In the genomic region with DNA sequence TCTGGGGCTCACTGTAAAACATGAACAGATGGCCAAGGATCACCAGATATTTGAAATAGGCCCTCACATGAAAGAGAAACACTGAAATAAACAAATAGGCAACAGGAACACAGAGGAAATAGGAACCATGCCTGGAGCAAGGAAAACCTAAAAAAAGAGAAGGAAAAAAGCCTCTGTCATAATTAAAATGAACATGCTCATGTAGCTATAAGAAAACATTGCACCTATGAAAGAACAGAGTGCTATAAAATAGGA, we compare ENCODE assay signal across 20 cellular contexts.
A peak's percentile ranks its signal among the peaks of the same experiment; 100 is the strongest.
DNase-seq lines count a peak whose midpoint lies in the region; ATAC-seq, FAIRE-seq and TF ChIP-seq lines count a peak whose summit lies in the region.
"Had no signal": no experiment of that assay in that cellular context is flagged by ENCODE, and none has a peak within 500 bp of the region (broad histone marks: within the 10 kb centered on the region; RNA-seq: fewer than 3 reads in every experiment).

No MANE protein-coding gene starts in this region.

- H3K4me1 ChIP-seq in A549 (peaks cover 11% of the 10 kb centered on the region; the same call in 2 of the 3 replicates), HEK293 (ENCODE audit: control insufficient read depth, insufficient read depth, low read length) (no peaks in the 10 kb centered on the region)
- H3K4me1 ChIP-seq: HAP-1, SJSA1 had no signal

- H3K4me3 ChIP-seq in A549 (no peak overlapping the region), HEK293 (ENCODE audit: low read depth, low read length) (no peak overlapping the region)
- H3K4me3 ChIP-seq: HAP-1, PC-9, SJSA1 had no signal

- ATAC-seq in A549 = no peak
- ATAC-seq: CD8-positive, alpha-beta T cell; Right ventricle myocardium inferior had no signal

- H3K9me3 ChIP-seq in A549 (peaks cover 2% of the 10 kb centered on the region; the same call in 1 of the 3 replicates), HEK293 (ENCODE audit: control insufficient read depth, insufficient read depth, low read depth, low read length) (no peaks in the 10 kb centered on the region)
- H3K9me3 ChIP-seq: HAP-1, SJSA1 had no signal

- H3K27ac ChIP-seq in A549 (peak overlapping the region; percentile 52 to 54; a peak in 3 of 6 replicates), HEK293 (ENCODE audit: extremely low read depth, low read depth, low read length) (no peak overlapping the region; the same call in 1 of the 2 replicates)
- H3K27ac ChIP-seq: C4-2B, KMS-11, PC-9, SJSA1 had no signal

- POLR2A ChIA-PET in A549 (lab: Yijun Ruan, JAX) (no interaction called here), HEK293 (lab: Yijun Ruan, JAX) (no interaction called here)

- no TSS peak for BruUV-seq in Calu3 (replicated peaks; lab: Mats Ljungman, UMichigan)

- peaks cover 4% of the 10 kb centered on the region for H3K9me3 Mint-ChIP-seq in Calu3 (ENCODE audit: low read depth, unreplicated experiment)
- H3K9me3 Mint-ChIP-seq: CD8-positive, alpha-beta T cell had no signal

- no peak for TF ChIP-seq CTCF in A549 (IDR thresholded peaks at IDR 0.05)
- no peak for TF ChIP-seq CTCF in Calu3 (IDR thresholded peaks at IDR 0.05; ENCODE audit: unreplicated experiment)
- no peak for TF ChIP-seq CTCF in HEK293 (tag by site-specific recombination; IDR thresholded peaks at IDR 0.05)

- TF ChIP-seq POLR2A in A549 (IDR thresholded peaks at IDR 0.05; ENCODE audit: low read length) = no peak

- CTCF ChIA-PET in A549 (lab: Yijun Ruan, JAX) = interaction anchor here (1.2 to 3.1 kb wide), 3 partner anchors 10 to 55 kb away, joined by 3 to 20 read pairs (median 3); no protein-coding TSS in a partner anchor
- CTCF ChIA-PET in Calu3 (lab: Charles Lee) = interaction anchor here (1.2 kb wide), 1 partner anchor 10 kb away, joined by 3 read pairs; no protein-coding TSS in a partner anchor
- CTCF ChIA-PET in HEK293 (lab: Yijun Ruan, JAX) = interaction anchor here (0.6 to 0.7 kb wide), 3 partner anchors 91 to 441 kb away, joined by 3 to 6 read pairs (median 3); partner anchors contain the start of gene HACD3

- no peak overlapping the region; the same call in 2 of the 3 replicates for H3K4me2 ChIP-seq in A549
- H3K4me2 ChIP-seq: KMS-11, PC-9 had no signal

- intact Hi-C loops in Calu3 (cut with micrococcal nuclease; ENCODE audit: unreplicated experiment) = no loop called here

- peak overlapping the region; percentile 91 for H3K27ac Mint-ChIP-seq in Calu3 (ENCODE audit: unreplicated experiment)
- H3K27ac Mint-ChIP-seq: CD8-positive, alpha-beta T cell had no signal

- peaks cover 18% of the 10 kb centered on the region for H3K27me3 Mint-ChIP-seq in Calu3 (ENCODE audit: unreplicated experiment)

- peaks cover 6% of the 10 kb centered on the region for H3K36me3 Mint-ChIP-seq in Calu3 (ENCODE audit: insufficient read depth, unreplicated experiment)
- H3K36me3 Mint-ChIP-seq: CD8-positive, alpha-beta T cell had no signal

- no peak overlapping the region for H3K4me3 Mint-ChIP-seq in Calu3 (ENCODE audit: low read depth, unreplicated experiment)
- H3K4me3 Mint-ChIP-seq: CD8-positive, alpha-beta T cell had no signal

- FAIRE-seq in A549 (lab: Jason Lieb, UNC) = peak; percentile 36
- FAIRE-seq: GM18507 had no signal

- DNase-seq in A549 (ENCODE audit: low read depth in 1 of 2, low spot score in 1 of 2) = no peak
- no peak for DNase-seq in Calu3
- peak; percentile 48 for DNase-seq in cerebellum (ENCODE audit: low spot score)
- no peak for DNase-seq in kidney tubule cell (ENCODE audit: low spot score)
- no peak for DNase-seq in T-helper 9 cell
- DNase-seq in activated T-cell treated with anti-CD3 and anti-CD28 coated beads, Interleukin-2, amount 50 U/mL, for 1 hour = no peak
- DNase-seq: CD8-positive, alpha-beta T cell; IMR-90; MM.1S; NCI-H1694; NCI-H2029 treated with DMSO at 0.1 percent for 48 hours; NCI-H774; PC-9 had no signal

- peaks cover 27% of the 10 kb centered on the region for H3K4me1 Mint-ChIP-seq in Calu3 (ENCODE audit: low read depth, unreplicated experiment)

- no peaks in the 10 kb centered on the region for H3K36me3 ChIP-seq in HEK293 (ENCODE audit: control insufficient read depth in 2 of 2, insufficient read depth in 1 of 2, low read length in 2 of 2)
- H3K36me3 ChIP-seq: HAP-1, SJSA1 had no signal

- no peak for TF ChIP-seq RAD21 in A549 (conservative IDR thresholded peaks at IDR 0.05 in 1 of 2, IDR thresholded peaks at IDR 0.05 in 1 of 2)

- no peak for TF ChIP-seq EP300 in A549 (IDR thresholded peaks at IDR 0.05)

TF ChIP-seq in A549, 52 proteins besides CTCF, POLR2A, EP300 and RAD21:
- TF ChIP-seq MAFK (IDR thresholded peaks at IDR 0.05; ENCODE audit: partially characterized antibody) = no peak
- no peak for TF ChIP-seq RFX5 (IDR thresholded peaks at IDR 0.05)
- TF ChIP-seq CEBPB (IDR thresholded peaks at IDR 0.05) = no peak
- TF ChIP-seq RNF2 (IDR thresholded peaks at IDR 0.05; ENCODE audit: borderline replicate concordance, low read depth) = no peak
- TF ChIP-seq ZNF302 (CRISPR knock-in tag; IDR thresholded peaks at IDR 0.05) = no peak
- TF ChIP-seq KDM1A (IDR thresholded peaks at IDR 0.05; ENCODE audit: low read depth) = no peak
- TF ChIP-seq PHF8 (IDR thresholded peaks at IDR 0.05; ENCODE audit: borderline replicate concordance, low read depth) = no peak
- no peak for TF ChIP-seq EHMT2 (IDR thresholded peaks at IDR 0.05; ENCODE audit: low read depth)
- TF ChIP-seq MAZ (IDR thresholded peaks at IDR 0.05; ENCODE audit: borderline replicate concordance, low read depth, low read length) = no peak
- no peak for TF ChIP-seq SREBF2 (IDR thresholded peaks at IDR 0.05)
- TF ChIP-seq CHD4 (IDR thresholded peaks at IDR 0.05; ENCODE audit: borderline replicate concordance) = no peak
- no peak for TF ChIP-seq CHD2 (IDR thresholded peaks at IDR 0.05; ENCODE audit: low read length, partially characterized antibody)
- TF ChIP-seq ZC3H11A (IDR thresholded peaks at IDR 0.05) = no peak
- no peak for TF ChIP-seq HEYL (CRISPR knock-in tag; IDR thresholded peaks at IDR 0.05)
- TF ChIP-seq TP53 (CRISPR knock-in tag; IDR thresholded peaks at IDR 0.05) = no peak
- no peak for TF ChIP-seq HOXB5 (CRISPR knock-in tag; IDR thresholded peaks at IDR 0.05)
TF ChIP-seq in A549: peak in this region for 0.

TF ChIP-seq in HEK293, 187 proteins besides CTCF, POLR2A, EP300 and RAD21:
- TF ChIP-seq ZNF157 (tag by site-specific recombination; IDR thresholded peaks at IDR 0.05) (no peak), ZBTB17 (tag by site-specific recombination; IDR thresholded peaks at IDR 0.05) (0 out of 2 replicates have a peak, but pooled peaks have one; percentile 6), ZNF776 (tag by site-specific recombination; IDR thresholded peaks at IDR 0.05; ENCODE audit: borderline replicate concordance) (no peak), ZNF513 (tag by site-specific recombination; IDR thresholded peaks at IDR 0.05) (no peak)
- TF ChIP-seq, protein P1, sequence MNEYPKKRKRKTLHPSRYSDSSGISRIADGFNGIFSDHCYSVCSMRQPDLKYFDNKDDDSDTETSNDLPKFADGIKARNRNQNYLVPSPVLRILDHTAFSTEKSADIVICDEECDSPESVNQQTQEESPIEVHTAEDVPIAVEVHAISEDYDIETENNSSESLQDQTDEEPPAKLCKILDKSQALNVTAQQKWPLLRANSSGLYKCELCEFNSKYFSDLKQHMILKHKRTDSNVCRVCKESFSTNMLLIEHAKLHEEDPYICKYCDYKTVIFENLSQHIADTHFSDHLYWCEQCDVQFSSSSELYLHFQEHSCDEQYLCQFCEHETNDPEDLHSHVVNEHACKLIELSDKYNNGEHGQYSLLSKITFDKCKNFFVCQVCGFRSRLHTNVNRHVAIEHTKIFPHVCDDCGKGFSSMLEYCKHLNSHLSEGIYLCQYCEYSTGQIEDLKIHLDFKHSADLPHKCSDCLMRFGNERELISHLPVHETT (tag by site-specific recombination; IDR thresholded peaks at IDR 0.05) = no peak
